8 cellular contexts compared by ENCODE assay signal in the genomic region with DNA sequence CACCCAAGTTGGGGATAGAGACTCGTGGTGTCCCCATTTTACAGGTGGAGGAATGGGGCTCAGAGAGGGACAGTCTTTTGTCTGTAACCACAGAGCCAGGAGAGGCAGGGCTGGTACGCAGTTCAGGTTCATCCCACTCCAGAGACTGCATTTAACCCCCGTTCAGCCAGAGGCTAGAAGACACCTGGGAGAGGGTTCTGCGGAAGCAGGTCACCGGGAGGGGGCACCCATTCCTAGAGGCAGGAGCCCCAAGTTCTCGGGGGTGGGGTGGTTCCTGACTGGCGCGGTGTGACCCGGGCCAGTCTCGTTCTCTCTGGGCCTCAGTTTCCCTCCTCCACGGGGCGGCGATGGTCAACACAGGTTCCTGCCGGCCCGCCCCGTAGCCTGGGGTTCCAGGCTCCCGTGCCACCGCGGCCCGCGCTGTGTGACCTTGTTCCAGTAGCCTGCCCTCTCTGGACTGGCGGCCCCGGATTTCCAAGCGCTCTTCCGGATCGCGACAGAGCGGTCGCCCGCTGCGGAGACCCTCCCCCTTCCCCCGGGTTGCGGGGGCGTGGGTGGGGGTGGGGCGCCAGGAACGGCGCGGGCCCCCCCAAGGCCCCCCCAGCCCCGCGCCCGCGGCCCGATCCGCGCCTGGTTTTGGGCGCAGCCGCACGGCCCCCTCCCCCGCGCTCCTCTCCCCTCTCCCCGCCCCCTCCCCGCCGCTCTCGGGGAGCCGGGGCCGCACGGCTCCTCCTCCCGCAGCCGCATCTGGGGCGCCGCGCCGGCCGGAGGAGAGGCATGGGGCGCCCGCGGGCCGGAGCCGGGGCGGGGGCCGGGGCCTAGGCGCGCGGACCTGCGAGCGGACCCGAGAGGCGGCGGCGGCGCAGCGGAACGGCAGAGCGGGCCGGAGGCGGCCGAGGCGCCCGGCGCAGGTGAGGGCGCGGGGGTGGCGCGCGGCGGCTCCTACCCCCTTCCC. TPM values are rescaled to one million over a fixed set of nuclear protein-coding genes. Genes with fewer than 3 reads are reported as not detected.
DNase-seq lines count a peak whose midpoint lies in the region; ATAC-seq and TF ChIP-seq lines count a peak whose summit lies in the region.

A gene with protein sequence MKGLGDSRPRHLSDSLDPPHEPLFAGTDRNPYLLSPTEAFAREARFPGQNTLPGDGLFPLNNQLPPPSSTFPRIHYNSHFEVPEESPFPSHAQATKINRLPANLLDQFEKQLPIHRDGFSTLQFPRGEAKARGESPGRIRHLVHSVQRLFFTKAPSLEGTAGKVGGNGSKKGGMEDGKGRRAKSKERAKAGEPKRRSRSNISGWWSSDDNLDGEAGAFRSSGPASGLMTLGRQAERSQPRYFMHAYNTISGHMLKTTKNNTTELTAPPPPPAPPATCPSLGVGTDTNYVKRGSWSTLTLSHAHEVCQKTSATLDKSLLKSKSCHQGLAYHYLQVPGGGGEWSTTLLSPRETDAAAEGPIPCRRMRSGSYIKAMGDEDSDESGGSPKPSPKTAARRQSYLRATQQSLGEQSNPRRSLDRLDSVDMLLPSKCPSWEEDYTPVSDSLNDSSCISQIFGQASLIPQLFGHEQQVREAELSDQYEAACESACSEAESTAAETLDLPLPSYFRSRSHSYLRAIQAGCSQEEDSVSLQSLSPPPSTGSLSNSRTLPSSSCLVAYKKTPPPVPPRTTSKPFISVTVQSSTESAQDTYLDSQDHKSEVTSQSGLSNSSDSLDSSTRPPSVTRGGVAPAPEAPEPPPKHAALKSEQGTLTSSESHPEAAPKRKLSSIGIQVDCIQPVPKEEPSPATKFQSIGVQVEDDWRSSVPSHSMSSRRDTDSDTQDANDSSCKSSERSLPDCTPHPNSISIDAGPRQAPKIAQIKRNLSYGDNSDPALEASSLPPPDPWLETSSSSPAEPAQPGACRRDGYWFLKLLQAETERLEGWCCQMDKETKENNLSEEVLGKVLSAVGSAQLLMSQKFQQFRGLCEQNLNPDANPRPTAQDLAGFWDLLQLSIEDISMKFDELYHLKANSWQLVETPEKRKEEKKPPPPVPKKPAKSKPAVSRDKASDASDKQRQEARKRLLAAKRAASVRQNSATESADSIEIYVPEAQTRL (plus strand): TSS at position 738 of the 955 bp plus-strand sequence. CDS start 125,379 bp downstream, outside the sequence.

- H3K4me1 Mint-ChIP-seq in chondrocyte (ENCODE audit: low read depth), result peaks cover 5% of the 10 kb centered on the region
- peaks cover 6% of the 10 kb centered on the region for H3K4me1 Mint-ChIP-seq in memory B cell

- ATAC-seq in memory B cell (ENCODE audit: low read depth) (peak; percentile 24), GM19328 (IDR thresholded peaks at IDR 0.05; ENCODE audit: unreplicated experiment) (no peak)

- H3K36me3 ChIP-seq in vagina, result no peaks in the 10 kb centered on the region

- peaks cover 76% of the 10 kb centered on the region for H3K27me3 Mint-ChIP-seq in chondrocyte (ENCODE audit: low read depth)
- H3K27me3 Mint-ChIP-seq in memory B cell, result peaks cover 35% of the 10 kb centered on the region

- TF ChIP-seq POLR2A in vagina (IDR thresholded peaks at IDR 0.05), result no peak

- H3K27ac ChIP-seq in vagina, result no peak within 1 kb of the TSS

- intact Hi-C loops in vagina (cut with DNase I), result no loop called here

- H3K4me3 Mint-ChIP-seq in chondrocyte (ENCODE audit: unreplicated experiment), result peak within 1 kb of the TSS; percentile 60
- peak within 1 kb of the TSS; percentile 59 for H3K4me3 Mint-ChIP-seq in memory B cell

- peak within 1 kb of the TSS; percentile 14 to 41 for H3K4me3 ChIP-seq in vagina

- TF ChIP-seq CTCF in chondrocyte (IDR thresholded peaks at IDR 0.05), result no peak
- no peak for TF ChIP-seq CTCF in vagina (IDR thresholded peaks at IDR 0.05)

- H3K27ac Mint-ChIP-seq in chondrocyte (ENCODE audit: unreplicated experiment) (no peak within 1 kb of the TSS), memory B cell (no peak within 1 kb of the TSS)

- H3K9me3 ChIP-seq in vagina, result no peaks in the 10 kb centered on the region

- H3K9me3 Mint-ChIP-seq in chondrocyte (ENCODE audit: low read depth), result no peaks in the 10 kb centered on the region
- H3K9me3 Mint-ChIP-seq in memory B cell, result no peaks in the 10 kb centered on the region

- no peaks in the 10 kb centered on the region for H3K36me3 Mint-ChIP-seq in chondrocyte (ENCODE audit: low read depth)
- H3K36me3 Mint-ChIP-seq in memory B cell, result no peaks in the 10 kb centered on the region

- peak; percentile 23 for DNase-seq in activated naive CD4-positive, alpha-beta T cell treated with anti-CD3 and anti-CD28 coated beads, Interleukin-2, amount 50 U/mL, for 16 hours
- DNase-seq in activated naive CD4-positive, alpha-beta T cell (lab: John Stamatoyannopoulos, UW), result no peak
- DNase-seq in chondrocyte (ENCODE audit: low spot score) (no peak), memory B cell (ENCODE audit: low spot score in 2 of 2) (no peak), vagina (ENCODE audit: extremely low spot score in 2 of 2) (no peak), GF-D8 (lab: John Stamatoyannopoulos, UW) (no peak), T1000 (lab: John Stamatoyannopoulos, UW) (no peak)

- H3K4me1 ChIP-seq in vagina, result peaks cover 8% of the 10 kb centered on the region

- H3K27me3 ChIP-seq in vagina, result peaks cover 7% of the 10 kb centered on the region

RNA-seq across cellular contexts. Expression of the gene that starts here (rescaled TPM):
- total RNA-seq in chondrocyte, result 140 to 165 TPM (median 161 TPM) in 3 replicates
- 77.3 TPM for total RNA-seq in vagina
